11 cellular contexts compared by ENCODE assay signal in the genomic region with DNA sequence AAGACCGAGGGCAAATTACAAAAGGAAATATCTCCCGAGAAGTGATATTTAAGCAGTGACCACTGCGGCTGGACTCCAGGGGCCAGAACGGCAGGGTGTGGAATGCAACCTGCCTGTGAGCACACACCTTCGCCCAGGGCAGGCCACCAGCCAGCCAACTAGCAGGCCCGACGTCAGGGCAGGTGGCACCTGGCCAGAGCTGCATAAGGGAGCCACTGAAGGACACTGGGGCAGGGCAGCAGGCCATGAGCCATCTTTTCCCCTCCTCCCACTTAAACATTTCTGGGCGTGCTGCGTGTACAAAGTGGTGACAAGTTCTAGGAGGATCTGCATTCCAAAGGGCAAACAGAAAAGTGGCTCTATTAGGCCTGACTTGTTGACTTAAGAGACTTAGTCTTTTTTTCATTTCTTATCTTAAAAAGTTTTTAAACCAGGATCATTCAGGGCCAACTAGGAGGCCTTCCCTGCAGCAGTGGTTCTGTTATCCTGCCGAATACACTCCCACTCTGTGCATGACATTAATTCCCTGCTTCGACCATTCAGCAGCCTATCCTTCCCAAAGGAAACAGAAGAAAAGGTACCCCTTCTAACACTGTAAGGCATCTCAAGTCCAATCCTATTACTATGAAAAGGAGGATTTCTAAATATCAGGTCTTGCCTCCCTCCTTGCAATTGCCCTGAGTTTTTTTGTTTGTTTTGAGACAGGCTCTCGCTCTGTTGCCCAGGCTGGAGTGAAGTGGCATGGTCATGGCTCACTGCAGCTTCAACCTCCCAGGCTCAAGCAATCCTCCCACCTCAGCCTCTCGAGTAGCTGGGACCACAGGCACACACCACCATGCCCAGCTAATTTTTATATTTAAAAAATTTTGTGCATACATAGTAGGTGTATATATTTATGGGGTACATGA.
DNase-seq lines count a peak whose midpoint lies in the region; ATAC-seq, FAIRE-seq and TF ChIP-seq lines count a peak whose summit lies in the region.
"Had no signal": no experiment of that assay in that cellular context is flagged by ENCODE, and none has a peak within 500 bp of the region (broad histone marks: within the 10 kb centered on the region; RNA-seq: fewer than 3 reads in every experiment).

No MANE protein-coding gene starts in this region.

- BruUV-seq in HCT116 (replicated peaks; lab: Mats Ljungman, UMichigan): no TSS peak

- H3K9me2 ChIP-seq in HCT116 (ENCODE audit: insufficient read depth): no peaks in the 10 kb centered on the region

- no peak overlapping the region for H3K4me2 ChIP-seq in HCT116 (ENCODE audit: low read length)
- H3K4me2 ChIP-seq in keratinocyte (ENCODE audit: control insufficient read depth, extremely low read depth, insufficient read depth, low read depth, low read length): peak overlapping the region; percentile 5

- RAD21 ChIA-PET in HCT116 (lab: Charles Lee; ENCODE audit: low non-redundant PET in 1 of 2, low total read pairs in 2 of 2, uncharacterized antibody in 2 of 2, unreplicated experiment in 2 of 2): no interaction called here

- H3K4me1 ChIP-seq in HCT116 (ENCODE audit: control insufficient read depth in 1 of 2, insufficient read depth in 2 of 2, low read length in 2 of 2): no peaks in the 10 kb centered on the region
- H3K4me1 ChIP-seq in keratinocyte (ENCODE audit: control insufficient read depth, extremely low read depth, insufficient read depth, low read length): peaks cover 18% of the 10 kb centered on the region
- peaks cover 0 to 2% of the 10 kb centered on the region in 2 donors for H3K4me1 ChIP-seq in small intestine (ENCODE audit: control insufficient read depth in 2 of 2, insufficient read depth in 1 of 2, low read depth in 1 of 2, low read length in 1 of 2)

- DNase-seq in HCT116 (ENCODE audit: low read depth, low spot score) (no peak), brain microvascular endothelial cell (peak; percentile 33), keratinocyte (ENCODE audit: low read depth, low spot score) (no peak), small intestine (peak; percentile 99), T-helper 2 cell (no peak), inferior parietal cortex (ENCODE audit: extremely low spot score) (no peak)
- DNase-seq in stimulated activated CD4-positive, alpha-beta T cell treated with anti-CD3 and anti-CD28 coated beads, Interleukin-12 subunit alpha, Interleukin-12 subunit beta, amount 100 ng/mL, for 4 hours: no peak
- DNase-seq: GF-D8, NCI-H1048 had no signal

- TF ChIP-seq RAD21 in HCT116 (IDR thresholded peaks at IDR 0.05; ENCODE audit: low read depth): no peak

- H3K27me3 ChIP-seq in HCT116 (ENCODE audit: insufficient read depth, low read length) (no peaks in the 10 kb centered on the region), brain microvascular endothelial cell (replicated peaks) (no peaks in the 10 kb centered on the region), keratinocyte (ENCODE audit: control insufficient read depth, extremely low read depth, insufficient read depth, low read length) (no peaks in the 10 kb centered on the region), small intestine (ENCODE audit: control insufficient read depth in 2 of 2, insufficient read depth in 2 of 2, low read length in 2 of 2) (no peaks in the 10 kb centered on the region)

- H3K4me3 ChIP-seq in HCT116 (replicated peaks in 1 of 2; ENCODE audit: low read depth in 1 of 2, low read length in 2 of 2) (no peak overlapping the region), brain microvascular endothelial cell (ENCODE audit: low read depth, low read length) (no peak overlapping the region), keratinocyte (ENCODE audit: control insufficient read depth in 2 of 3, extremely low read depth in 1 of 3, insufficient read depth in 2 of 3, low read depth in 1 of 3, low read length in 3 of 3) (no peak overlapping the region), small intestine (ENCODE audit: low read depth in 1 of 2, low read length in 2 of 2) (peak overlapping the region; percentile 17 to 63)

- H3K36me3 ChIP-seq in HCT116 (ENCODE audit: control insufficient read depth in 1 of 2, insufficient read depth in 2 of 2, low read length in 2 of 2) (peaks cover 3 to 70% of the 10 kb centered on the region in 2 experiments; a peak in 2 of 4 replicates), brain microvascular endothelial cell (replicated peaks) (peaks cover 46% of the 10 kb centered on the region), keratinocyte (ENCODE audit: control insufficient read depth in 2 of 2, extremely low read depth in 1 of 2, insufficient read depth in 2 of 2, low read length in 2 of 2) (peaks cover 58 to 82% of the 10 kb centered on the region in 2 experiments), small intestine (ENCODE audit: control insufficient read depth in 2 of 2, insufficient read depth in 2 of 2, low read length in 2 of 2) (no peaks in the 10 kb centered on the region)

- H3K9me1 ChIP-seq in keratinocyte (ENCODE audit: control insufficient read depth, extremely low read depth, insufficient read depth, low read length): peaks cover 2% of the 10 kb centered on the region

- peak; percentile 43 for FAIRE-seq in keratinocyte (lab: Jason Lieb, UNC)
- FAIRE-seq in small intestine (lab: Jason Lieb, UNC): no peak
- FAIRE-seq: H54 had no signal

- H3K9me3 ChIP-seq in HCT116 (ENCODE audit: control insufficient read depth in 1 of 2, insufficient read depth in 1 of 2, low read depth in 1 of 2, low read length in 2 of 2): no peaks in the 10 kb centered on the region
- H3K9me3 ChIP-seq in keratinocyte (ENCODE audit: control insufficient read depth, low read depth, low read length): no peaks in the 10 kb centered on the region
- H3K9me3 ChIP-seq in small intestine (ENCODE audit: control insufficient read depth, low read depth): no peaks in the 10 kb centered on the region

- TF ChIP-seq POLR2A in HCT116 (IDR thresholded peaks at IDR 0.05; ENCODE audit: borderline replicate concordance, extremely low read depth, insufficient read depth, insufficient read length): no peak

- H2AFZ ChIP-seq in HCT116 (ENCODE audit: low read depth, low read length, poor library complexity, severe bottlenecking) (no peak overlapping the region), keratinocyte (ENCODE audit: control insufficient read depth, low read length) (no peak overlapping the region)

- H3K79me2 ChIP-seq in HCT116 (ENCODE audit: insufficient read depth, low read length) (peaks cover 38% of the 10 kb centered on the region; the same call in 1 of the 2 replicates), keratinocyte (ENCODE audit: control insufficient read depth, insufficient read depth, low read length) (peaks cover 82% of the 10 kb centered on the region)

- no peak for TF ChIP-seq CTCF in HCT116 (IDR thresholded peaks at IDR 0.05 in 2 of 3, conservative IDR thresholded peaks at IDR 0.05 in 1 of 3; ENCODE audit: borderline replicate concordance in 1 of 3, insufficient read depth in 1 of 3, low read depth in 2 of 3, low read length in 2 of 3)
- TF ChIP-seq CTCF in brain microvascular endothelial cell (IDR thresholded peaks at IDR 0.05; ENCODE audit: low read depth, low read length, missing control alignments): no peak
- TF ChIP-seq CTCF in keratinocyte (optimal IDR thresholded peaks at IDR 0.05 in 1 of 3, IDR thresholded peaks at IDR 0.05 in 1 of 3, conservative IDR thresholded peaks at IDR 0.05 in 1 of 3; ENCODE audit: extremely low read depth in 1 of 3, insufficient read depth in 2 of 3, low read length in 3 of 3): no peak

- POLR2A ChIA-PET in HCT116 (lab: Charles Lee): no interaction called here

- WGBS in small intestine, 3 donors: 11 to 62% (median 38%) methylated on average over 13 of the region's 13 CpGs

- in situ Hi-C loops in brain microvascular endothelial cell (cut with HindIII; ENCODE audit: low pct_ligation_motif_present, low sequenced_read_pairs): no loop called here

- no peak overlapping the region for H3K27ac ChIP-seq in HCT116 (ENCODE audit: low read depth, low read length)
- H3K27ac ChIP-seq in brain microvascular endothelial cell: no peak overlapping the region
- H3K27ac ChIP-seq in keratinocyte (ENCODE audit: control insufficient read depth, insufficient read depth, low read length): peak overlapping the region; percentile 56
- peak overlapping the region; percentile 85 to 97 for H3K27ac ChIP-seq in small intestine (ENCODE audit: low read depth in 1 of 2, low read length in 1 of 2)

- H3K9ac ChIP-seq in HCT116 (ENCODE audit: low read length) (no peak overlapping the region), keratinocyte (ENCODE audit: control insufficient read depth, extremely low read depth, insufficient read depth, low read length) (no peak overlapping the region)

- CTCF ChIA-PET in HCT116 (lab: Charles Lee): no interaction called here

- dilution Hi-C loops in keratinocyte (cut with MboI; ENCODE audit: extremely low pct_ligation_motif_present, low sequenced_read_pairs): no loop called here

- ATAC-seq in HCT116: peak; percentile 50
- ATAC-seq in GM21576 (IDR thresholded peaks at IDR 0.05; ENCODE audit: unreplicated experiment): no peak

- H4K20me1 ChIP-seq in HCT116 (ENCODE audit: insufficient read depth): no peaks in the 10 kb centered on the region; the same call in 1 of the 2 replicates
- H4K20me1 ChIP-seq in keratinocyte (ENCODE audit: control insufficient read depth, extremely low read depth, insufficient read depth, low read length): peaks cover 37% of the 10 kb centered on the region

- intact Hi-C loops in HCT116 (cut with micrococcal nuclease): no loop called here

TF ChIP-seq in HCT116, 20 proteins besides CTCF, POLR2A, EP300 and RAD21:
- TF ChIP-seq EZH2 (IDR thresholded peaks at IDR 0.05) (no peak), SRF (IDR thresholded peaks at IDR 0.05; ENCODE audit: low read depth) (no peak), SP1 (IDR thresholded peaks at IDR 0.05; ENCODE audit: low read depth) (no peak), ZNF274 (IDR thresholded peaks at IDR 0.05; ENCODE audit: low read depth, low read length) (no peak)

Comparison
In these comparisons a context has a peak if more than half of its experiments do, and no peak if none do; other contexts are left out.
1. DNase-seq: peak in brain microvascular endothelial cell (single experiment) and small intestine (single experiment); none in HCT116 (single experiment), keratinocyte (single experiment), T-helper 2 cell (0 of 5), inferior parietal cortex (single experiment) and stimulated activated CD4-positive, alpha-beta T cell treated with anti-CD3 and anti-CD28 coated beads, Interleukin-12 subunit alpha, Interleukin-12 subunit beta, amount 100 ng/mL, for 4 hours (single experiment).
2. H3K27ac ChIP-seq: peak in keratinocyte (single experiment) and small intestine (2 of 2); none in HCT116 (single experiment) and brain microvascular endothelial cell (single experiment).
3. H3K4me3 ChIP-seq: peak in small intestine (2 of 2); none in HCT116 (0 of 2), brain microvascular endothelial cell (single experiment) and keratinocyte (0 of 3).